ENCODE assay signal across 1 cellular context in genomic region chr12:114447274-114447716, GRCh38.
TF ChIP-seq lines count a peak whose summit lies in the region.

No MANE protein-coding gene starts in this region.

TF ChIP-seq in WTC11, 78 proteins besides CTCF, POLR2A, EP300 and RAD21 (continued from another document):
- TF ChIP-seq E2F5 (CRISPR knock-in tag; IDR thresholded peaks at IDR 0.05) (no peak), ZBTB21 (CRISPR knock-in tag; IDR thresholded peaks at IDR 0.05; ENCODE audit: borderline replicate concordance) (no peak), RORB (CRISPR knock-in tag; IDR thresholded peaks at IDR 0.05) (no peak), ZNF425 (CRISPR knock-in tag; conservative IDR thresholded peaks at IDR 0.05) (no peak), ARID4B (CRISPR knock-in tag; IDR thresholded peaks at IDR 0.05; ENCODE audit: borderline replicate concordance) (no peak), EMX1 (CRISPR knock-in tag; IDR thresholded peaks at IDR 0.05) (no peak), ATF2 (CRISPR knock-in tag; IDR thresholded peaks at IDR 0.05; ENCODE audit: borderline replicate concordance, low read depth) (no peak), ZNF396 (CRISPR knock-in tag; IDR thresholded peaks at IDR 0.05; ENCODE audit: borderline replicate concordance) (no peak)
